10 cellular contexts compared by ENCODE assay signal in genomic region chr12:121468451-121468850, GRCh38.
A peak's percentile ranks its signal among the peaks of the same experiment; 100 is the strongest.
DNase-seq lines count a peak whose midpoint lies in the region; ATAC-seq, FAIRE-seq and TF ChIP-seq lines count a peak whose summit lies in the region.
"Had no signal": no experiment of that assay in that cellular context is flagged by ENCODE, and none has a peak within 500 bp of the region (broad histone marks: within the 10 kb centered on the region; RNA-seq: fewer than 3 reads in every experiment).

No MANE protein-coding gene starts in this region.

- H3K9me3 ChIP-seq in neural progenitor cell (ENCODE audit: low read depth) (no peaks in the 10 kb centered on the region), osteoblast (ENCODE audit: low read depth, low read length) (no peaks in the 10 kb centered on the region), prostate gland (no peaks in the 10 kb centered on the region)

- peaks cover 10% of the 10 kb centered on the region for H3K36me3 Mint-ChIP-seq in neural progenitor cell
- H3K36me3 Mint-ChIP-seq in T-helper 2 cell treated with Interferon-gamma antibody and Interleukin-4, amounts not matched to agents 5 μg/mL and 100 μg/mL, for 36 hours (ENCODE audit: low read depth) = peaks cover 8% of the 10 kb centered on the region

- no peak overlapping the region for H3K27ac Mint-ChIP-seq in neural progenitor cell
- H3K27ac Mint-ChIP-seq in T-helper 2 cell treated with Interferon-gamma antibody and Interleukin-4, amounts not matched to agents 5 μg/mL and 100 μg/mL, for 36 hours = no peak overlapping the region

- H3K4me2 ChIP-seq in neural progenitor cell (peak overlapping the region; percentile 94), osteoblast (ENCODE audit: insufficient read depth, low read length) (no peak overlapping the region)

- 34% methylated on average over 4 of the region's 4 CpGs for WGBS in prostate gland

- H3K4me3 Mint-ChIP-seq in neural progenitor cell = peak overlapping the region; percentile 78
- no peak overlapping the region for H3K4me3 Mint-ChIP-seq in T-helper 2 cell treated with Interferon-gamma antibody and Interleukin-4, amounts not matched to agents 5 μg/mL and 100 μg/mL, for 36 hours

- FAIRE-seq in D721Med (lab: Jason Lieb, UNC) = peak; percentile 32

- H4K20me1 ChIP-seq in neural progenitor cell (ENCODE audit: low read depth) (peaks cover 89% of the 10 kb centered on the region), osteoblast (ENCODE audit: insufficient read depth, low read length) (peaks cover 17% of the 10 kb centered on the region)

- H2AFZ ChIP-seq in neural progenitor cell (replicated peaks) (no peak overlapping the region), osteoblast (ENCODE audit: low read length) (no peak overlapping the region)

- H3K79me2 ChIP-seq in neural progenitor cell (ENCODE audit: low read depth) = peaks cover 50% of the 10 kb centered on the region
- H3K79me2 ChIP-seq in osteoblast (ENCODE audit: insufficient read depth, low read length) = peaks cover 26% of the 10 kb centered on the region

- DNase-seq in D721Med (ENCODE audit: insufficient read length, low spot score) (no peak), NCI-H82 treated with DMSO at 0.1 percent for 48 hours (lab: John Stamatoyannopoulos, UW; ENCODE audit: unreplicated experiment) (peak; percentile 34), cerebellar nuclear complex (lab: John Stamatoyannopoulos, UW) (peak; percentile 27 to 44), neural progenitor cell (ENCODE audit: low spot score) (peak; percentile 46), osteoblast (ENCODE audit: insufficient read length, low spot score, missing footprints) (no peak), prostate gland (ENCODE audit: low spot score) (no peak)
- no peak for DNase-seq in T-helper 2 cell treated with Interferon-gamma antibody and Interleukin-4, amounts not matched to agents 5 μg/mL and 100 μg/mL, for 36 hours (ENCODE audit: low spot score)
- DNase-seq: activated naive CD4-positive, alpha-beta T cell treated with Interleukin-2 at 50 U/mL for 16 hours; NCI-H187 had no signal

- H3K9me3 Mint-ChIP-seq in neural progenitor cell = no peaks in the 10 kb centered on the region
- H3K9me3 Mint-ChIP-seq in T-helper 2 cell treated with Interferon-gamma antibody and Interleukin-4, amounts not matched to agents 5 μg/mL and 100 μg/mL, for 36 hours = no peaks in the 10 kb centered on the region

- TF ChIP-seq CTCF in D721Med (IDR thresholded peaks at IDR 0.05; ENCODE audit: insufficient read depth, missing control alignments) = no peak
- TF ChIP-seq CTCF in neural progenitor cell (IDR thresholded peaks at IDR 0.05) = no peak
- TF ChIP-seq CTCF in osteoblast (IDR thresholded peaks at IDR 0.05; ENCODE audit: extremely low read depth, low read depth, low read length) = no peak
- no peak for TF ChIP-seq CTCF in prostate gland (IDR thresholded peaks at IDR 0.05)

- H3K27ac ChIP-seq in neural progenitor cell (no peak overlapping the region), osteoblast (ENCODE audit: low read depth, low read length) (no peak overlapping the region), prostate gland (no peak overlapping the region)

- no peak for TF ChIP-seq POLR2A in prostate gland (IDR thresholded peaks at IDR 0.05)

- peaks cover 17% of the 10 kb centered on the region for H3K27me3 ChIP-seq in neural progenitor cell
- no peaks in the 10 kb centered on the region for H3K27me3 ChIP-seq in osteoblast (ENCODE audit: insufficient read depth, low read length)
- H3K27me3 ChIP-seq in prostate gland (replicated peaks; ENCODE audit: insufficient read depth) = no peaks in the 10 kb centered on the region

- H3K4me3 ChIP-seq in neural progenitor cell (no peak overlapping the region), osteoblast (ENCODE audit: insufficient read depth, low read length) (no peak overlapping the region), prostate gland (no peak overlapping the region)

- ATAC-seq in GM18498 (IDR thresholded peaks at IDR 0.05; ENCODE audit: unreplicated experiment) = no peak

- intact Hi-C loops in prostate gland (cut with DNase I) = no loop called here

- no peaks in the 10 kb centered on the region for H3K36me3 ChIP-seq in neural progenitor cell
- no peaks in the 10 kb centered on the region for H3K36me3 ChIP-seq in osteoblast (ENCODE audit: insufficient read depth, low read length)
- no peaks in the 10 kb centered on the region for H3K36me3 ChIP-seq in prostate gland

- H3K4me1 Mint-ChIP-seq in neural progenitor cell = peaks cover 23% of the 10 kb centered on the region
- H3K4me1 Mint-ChIP-seq in T-helper 2 cell treated with Interferon-gamma antibody and Interleukin-4, amounts not matched to agents 5 μg/mL and 100 μg/mL, for 36 hours (ENCODE audit: low read depth) = peaks cover 22% of the 10 kb centered on the region

- H3K4me1 ChIP-seq in neural progenitor cell (peaks cover 13% of the 10 kb centered on the region), osteoblast (ENCODE audit: insufficient read depth, low read length) (peaks cover 8% of the 10 kb centered on the region), prostate gland (replicated peaks) (no peaks in the 10 kb centered on the region)

- peaks cover 11% of the 10 kb centered on the region for H3K27me3 Mint-ChIP-seq in neural progenitor cell (ENCODE audit: insufficient read depth, low read depth)
- H3K27me3 Mint-ChIP-seq in T-helper 2 cell treated with Interferon-gamma antibody and Interleukin-4, amounts not matched to agents 5 μg/mL and 100 μg/mL, for 36 hours (ENCODE audit: low read depth) = no peaks in the 10 kb centered on the region

- H3K9ac ChIP-seq in neural progenitor cell = no peak overlapping the region

- H3F3A ChIP-seq in neural progenitor cell (ENCODE audit: low read depth) = peaks cover 25% of the 10 kb centered on the region

Comparison
In these comparisons a context has a peak if more than half of its experiments do, and no peak if none do; other contexts are left out.
1. DNase-seq: peak in NCI-H82 treated with DMSO at 0.1 percent for 48 hours (single experiment), cerebellar nuclear complex (2 of 2) and neural progenitor cell (single experiment); none in D721Med (single experiment), osteoblast (single experiment), prostate gland (single experiment) and T-helper 2 cell treated with Interferon-gamma antibody and Interleukin-4, amounts not matched to agents 5 μg/mL and 100 μg/mL, for 36 hours (single experiment).